10 cellular contexts compared by ENCODE assay signal in genomic region chr1:244297087-244297486, GRCh38.
"Had no signal": no experiment of that assay in that cellular context is flagged by ENCODE, and none has a peak within 500 bp of the region (broad histone marks: within the 10 kb centered on the region; RNA-seq: fewer than 3 reads in every experiment).

No MANE protein-coding gene starts in this region.

- H3K36me3 ChIP-seq: HAP-1 had no signal

- H3K9me3 ChIP-seq: HAP-1 had no signal

- ATAC-seq: HCT116, HepG2 had no signal

- H3K9me3 Mint-ChIP-seq: HFFc6, IgD-negative memory B cell had no signal

- DNase-seq: GM23248, GOT3, H7, HFFc6, KG1 had no signal

- FAIRE-seq: HepG2 had no signal

- H3K36me3 Mint-ChIP-seq: IgD-negative memory B cell had no signal

- H3K4me3 Mint-ChIP-seq: HFFc6 had no signal

- H3K27ac Mint-ChIP-seq: HFFc6, IgD-negative memory B cell had no signal

- H3K4me3 ChIP-seq: GM23248, HAP-1 had no signal

- H2AFZ ChIP-seq: GM23248 had no signal

- H3K9ac ChIP-seq: GM23248 had no signal

- H3K27ac ChIP-seq: GM23248, HL-60 had no signal

- H3K27me3 Mint-ChIP-seq: IgD-negative memory B cell had no signal
